Comparison of ENCODE assay signal across 1 cellular context in genomic region chr18:63111549-63112402, GRCh38.
TF ChIP-seq lines count a peak whose summit lies in the region.

No MANE protein-coding gene starts in this region.

TF ChIP-seq in HEK293, 187 proteins besides CTCF, POLR2A, EP300 and RAD21 (continued from another document):
- no peak for TF ChIP-seq ZBTB10 (tag by site-specific recombination; IDR thresholded peaks at IDR 0.05)
